ENCODE assay signal across 8 cellular contexts in genomic region chr1:52055066-52055853, GRCh38. TPM values are rescaled to one million over a fixed set of nuclear protein-coding genes. Genes with fewer than 3 reads are reported as not detected.
A peak's percentile ranks its signal among the peaks of the same experiment; 100 is the strongest.
DNase-seq lines count a peak whose midpoint lies in the region; ATAC-seq and TF ChIP-seq lines count a peak whose summit lies in the region.

Gene TXNDC12 (minus strand): TSS chr1:52055191. CDS start chr1:52055096, 95 bp downstream.

- H3K27me3 ChIP-seq in thoracic aorta (replicated peaks; ENCODE audit: insufficient read depth): no peaks in the 10 kb centered on the region

- ATAC-seq in activated naive CD4-positive, alpha-beta T cell treated with anti-CD3 and anti-CD28 coated beads, Interleukin-2, amount 50 U/mL, for 72 hours: peak; percentile 69 to 75
- peak; percentile 67 for ATAC-seq in thoracic aorta (ENCODE audit: insufficient number of reproducible peaks, low FRiP score, low read depth)

- H3K27me3 Mint-ChIP-seq in HFFc6 (ENCODE audit: insufficient read depth): peaks cover 4% of the 10 kb centered on the region

- peaks cover 23% of the 10 kb centered on the region for H3K36me3 Mint-ChIP-seq in HFFc6 (ENCODE audit: low read depth)
- H3K36me3 Mint-ChIP-seq in activated naive CD4-positive, alpha-beta T cell treated with anti-CD3 and anti-CD28 coated beads, Interleukin-2, amount 50 U/mL, for 72 hours: peaks cover 43 to 47% of the 10 kb centered on the region in 2 donors

- H3K27ac Mint-ChIP-seq in HFFc6: peak within 1 kb of the TSS; percentile 95
- peak within 1 kb of the TSS; percentile 94 to 96 for H3K27ac Mint-ChIP-seq in activated naive CD4-positive, alpha-beta T cell treated with anti-CD3 and anti-CD28 coated beads, Interleukin-2, amount 50 U/mL, for 72 hours

- H3K36me3 ChIP-seq in thoracic aorta: peaks cover 1% of the 10 kb centered on the region

- peak within 1 kb of the TSS; percentile 83 for H3K4me3 ChIP-seq in thoracic aorta

- H3K4me1 Mint-ChIP-seq in HFFc6 (ENCODE audit: low read depth): peaks cover 63% of the 10 kb centered on the region

- peak within 1 kb of the TSS; percentile 67 to 82 for H3K27ac ChIP-seq in thoracic aorta

- peak within 1 kb of the TSS; percentile 100 for H3K4me3 Mint-ChIP-seq in HFFc6

- no peaks in the 10 kb centered on the region for H3K9me3 ChIP-seq in thoracic aorta

- H3K9me3 Mint-ChIP-seq in HFFc6: no peaks in the 10 kb centered on the region
- no peaks in the 10 kb centered on the region for H3K9me3 Mint-ChIP-seq in activated naive CD4-positive, alpha-beta T cell treated with anti-CD3 and anti-CD28 coated beads, Interleukin-2, amount 50 U/mL, for 72 hours

- TF ChIP-seq CTCF in HFFc6 (IDR thresholded peaks at IDR 0.05) (no peak), thoracic aorta (IDR thresholded peaks at IDR 0.05) (no peak)

- H3K4me1 ChIP-seq in thoracic aorta (ENCODE audit: control insufficient read depth in 1 of 2, low read depth in 2 of 2): peaks cover 12 to 46% of the 10 kb centered on the region in 2 donors

- peak; percentile 92 for DNase-seq in GF-D8 (lab: John Stamatoyannopoulos, UW)
- DNase-seq in HFFc6: peak; percentile 86
- peak; percentile 79 for DNase-seq in NCI-H1092 treated with DMSO at 0.1 percent for 48 hours (lab: John Stamatoyannopoulos, UW)
- peak; percentile 84 for DNase-seq in SKM-1 (lab: John Stamatoyannopoulos, UW; ENCODE audit: unreplicated experiment)
- DNase-seq in activated naive CD4-positive, alpha-beta T cell treated with anti-CD3 and anti-CD28 coated beads, Interleukin-2, amount 50 U/mL, for 72 hours (ENCODE audit: low spot score in 2 of 2): peak; percentile 64 to 82
- peak; percentile 66 for DNase-seq in glomerular endothelial cell (ENCODE audit: extremely low read depth, low read depth, low spot score)
- peak; percentile 79 for DNase-seq in occipital lobe (lab: John Stamatoyannopoulos, UW)
- peak; percentile 49 for DNase-seq in thoracic aorta (ENCODE audit: low spot score)

RNA-seq across cellular contexts. Expression of gene TXNDC12, which starts in this region (rescaled TPM):
- 10 to 100 TPM; 61.4 to 72.0 (median 68.7) TPM for total RNA-seq in HFFc6 (2021; fragmentation: NEBNext Ultra II Directional; extraction: Animal tissue kit (Norgen Biotek cat#: 25700))
- total RNA-seq in activated naive CD4-positive, alpha-beta T cell treated with anti-CD3 and anti-CD28 coated beads, Interleukin-2, amount 50 U/mL, for 72 hours: 10 to 100 TPM; 42.8 to 45.0 TPM
- total RNA-seq in glomerular endothelial cell (35.8 and 37.1 TPM in 2 replicates), occipital lobe (15.3 TPM), thoracic aorta (10 to 100 TPM; 22.3 to 53.8 TPM)

Comparison
In these comparisons a context has a peak if more than half of its experiments do, and no peak if none do; other contexts are left out.
1. Peak in every context shown above with its lines: DNase-seq, ATAC-seq, H3K4me3 ChIP-seq and H3K27ac ChIP-seq.